In the genomic region with DNA sequence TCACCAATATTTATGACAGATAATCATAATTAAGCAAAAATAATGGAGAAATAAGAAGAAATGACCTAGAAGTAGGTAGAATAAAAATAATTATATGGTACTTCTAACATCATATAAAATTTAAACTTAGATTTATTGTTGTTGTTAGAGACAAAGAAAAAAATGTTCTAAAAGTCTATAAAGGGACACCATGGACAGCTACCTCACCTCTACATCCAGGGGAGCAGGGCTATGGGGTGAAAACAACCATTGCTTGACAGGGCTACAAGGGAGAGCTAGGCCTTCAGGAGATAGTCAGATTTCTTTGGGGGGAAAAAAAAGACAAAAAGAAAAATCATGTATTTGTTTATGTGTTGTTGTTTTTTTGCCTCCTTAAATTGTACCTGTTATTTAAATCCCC, we compare ENCODE assay signal across 7 cellular contexts.
"Had no signal": no experiment of that assay in that cellular context is flagged by ENCODE, and none has a peak within 500 bp of the region (broad histone marks: within the 10 kb centered on the region; RNA-seq: fewer than 3 reads in every experiment).

No MANE protein-coding gene starts in this region.

- H3K4me2 ChIP-seq: KMS-11 had no signal

- H3K27ac ChIP-seq: HL-60, KMS-11 had no signal

- DNase-seq: IMR-90, KBM-7, KG1 had no signal

- FAIRE-seq: HTR-8/SVneo, K562 had no signal

- H3K4me3 ChIP-seq: K562 had no signal

- H3K9ac ChIP-seq: KMS-11 had no signal

- ATAC-seq: K562 had no signal
